ENCODE assay signal across 24 cellular contexts in genomic region chr2:127400533-127400896, GRCh38. TPM values are rescaled to one million over a fixed set of nuclear protein-coding genes. Genes with fewer than 3 reads are reported as not detected.
DNase-seq lines count a peak whose midpoint lies in the region; ATAC-seq and TF ChIP-seq lines count a peak whose summit lies in the region.
"Had no signal": no experiment of that assay in that cellular context is flagged by ENCODE, and none has a peak within 500 bp of the region (broad histone marks: within the 10 kb centered on the region; RNA-seq: fewer than 3 reads in every experiment).

No MANE protein-coding gene starts in this region.

- H3K9me3 ChIP-seq in duodenal mucosa (ENCODE audit: control insufficient read depth in 1 of 2, low read length in 2 of 2) (no peaks in the 10 kb centered on the region), mucosa of stomach (ENCODE audit: control insufficient read depth, low read length) (no peaks in the 10 kb centered on the region)
- H3K9me3 ChIP-seq: BLaER1, MG63, pancreas had no signal

- DNase-seq in activated CD4-positive, alpha-beta T cell treated with anti-CD3 and anti-CD28 coated beads, Interleukin-2, amount 10 ng/mL, durations not matched to agents 24 days and 14 days, result peak; percentile 46
- DNase-seq in activated CD4-positive, alpha-beta T cell treated with anti-CD3 and anti-CD28 coated beads for 36 hours, result no peak
- DNase-seq in type B pancreatic cell (ENCODE audit: extremely low spot score, unreplicated experiment), result peak; percentile 11
- no peak for DNase-seq in activated effector memory CD4-positive, alpha-beta T cell treated with Interleukin-2 at 50 U/mL for 16 hours
- no peak for DNase-seq in SHP77 (lab: John Stamatoyannopoulos, UW)
- no peak for DNase-seq in H7
- DNase-seq: activated CD4-positive, alpha-beta T cell treated with anti-CD3 and anti-CD28 coated beads, Interleukin-2, amount 50 U/mL, for 4 hours; DMS 273 treated with DMSO at 0.1 percent for 48 hours; GF-D8; HFFc6; NCI-H146; NCI-H446; Right ventricle myocardium superior; stimulated activated CD8-positive, alpha-beta memory T cell treated with anti-CD3 and anti-CD28 coated beads, Interleukin-4, amount 100 ng/mL, for 48 hours; T-helper 1 cell had no signal

- H3K9ac ChIP-seq in duodenal mucosa (ENCODE audit: low read depth in 1 of 2, low read length in 2 of 2) (peak overlapping the region; percentile 4 to 66), mucosa of stomach (ENCODE audit: low read length) (peak overlapping the region; percentile 38)
- H3K9ac ChIP-seq: BLaER1 had no signal

- H3K27me3 Mint-ChIP-seq in activated CD4-positive, alpha-beta T cell treated with anti-CD3 and anti-CD28 coated beads, Interleukin-2, amount 10 ng/mL, durations not matched to agents 24 days and 14 days, result peaks cover 15% of the 10 kb centered on the region
- peaks cover 7% of the 10 kb centered on the region for H3K27me3 Mint-ChIP-seq in activated CD4-positive, alpha-beta T cell treated with anti-CD3 and anti-CD28 coated beads for 36 hours
- H3K27me3 Mint-ChIP-seq in type B pancreatic cell, result peaks cover 11% of the 10 kb centered on the region
- H3K27me3 Mint-ChIP-seq: activated naive CD4-positive, alpha-beta T cell treated with anti-CD3 and anti-CD28 coated beads, Interleukin-2, amount 50 U/mL, for 24 hours had no signal

- H3K4me1 Mint-ChIP-seq in activated CD4-positive, alpha-beta T cell treated with anti-CD3 and anti-CD28 coated beads, Interleukin-2, amount 10 ng/mL, durations not matched to agents 24 days and 14 days, result peaks cover 21% of the 10 kb centered on the region
- H3K4me1 Mint-ChIP-seq in activated CD4-positive, alpha-beta T cell treated with anti-CD3 and anti-CD28 coated beads for 36 hours, result peaks cover 20% of the 10 kb centered on the region
- peaks cover 18% of the 10 kb centered on the region for H3K4me1 Mint-ChIP-seq in type B pancreatic cell (ENCODE audit: unreplicated experiment)

- ATAC-seq in activated CD4-positive, alpha-beta T cell treated with anti-CD3 and anti-CD28 coated beads for 36 hours, result no peak
- ATAC-seq: GM12878, pancreas had no signal

- no peak overlapping the region for H3K27ac Mint-ChIP-seq in activated CD4-positive, alpha-beta T cell treated with anti-CD3 and anti-CD28 coated beads, Interleukin-2, amount 10 ng/mL, durations not matched to agents 24 days and 14 days
- H3K27ac Mint-ChIP-seq in activated CD4-positive, alpha-beta T cell treated with anti-CD3 and anti-CD28 coated beads for 36 hours, result no peak overlapping the region
- no peak overlapping the region for H3K27ac Mint-ChIP-seq in type B pancreatic cell
- H3K27ac Mint-ChIP-seq: activated naive CD4-positive, alpha-beta T cell treated with anti-CD3 and anti-CD28 coated beads, Interleukin-2, amount 50 U/mL, for 24 hours had no signal

- TF ChIP-seq CTCF in type B pancreatic cell (conservative IDR thresholded peaks at IDR 0.05), result no peak

- H3K27me3 ChIP-seq in duodenal mucosa (ENCODE audit: control insufficient read depth in 1 of 2, insufficient read depth in 2 of 2, low read length in 2 of 2) (no peaks in the 10 kb centered on the region), mucosa of stomach (ENCODE audit: control insufficient read depth, insufficient read depth, low read length) (no peaks in the 10 kb centered on the region), H7 (ENCODE audit: control insufficient read depth, insufficient read depth, low read length) (no peaks in the 10 kb centered on the region)
- H3K27me3 ChIP-seq: BLaER1, MG63, pancreas had no signal

- H3K4me3 ChIP-seq in duodenal mucosa (ENCODE audit: low read depth in 1 of 2, low read length in 2 of 2), result peak overlapping the region; percentile 41 to 44
- no peak overlapping the region for H3K4me3 ChIP-seq in mucosa of stomach (ENCODE audit: low read length)
- no peak overlapping the region for H3K4me3 ChIP-seq in H7 (ENCODE audit: insufficient read depth, low read depth, low read length)
- H3K4me3 ChIP-seq: BLaER1, GM12878, MG63, pancreas had no signal

- H3K36me3 ChIP-seq in duodenal mucosa (ENCODE audit: control insufficient read depth in 1 of 2, insufficient read depth in 2 of 2, low read length in 2 of 2) (no peaks in the 10 kb centered on the region), mucosa of stomach (ENCODE audit: control insufficient read depth, insufficient read depth, low read length) (no peaks in the 10 kb centered on the region), H7 (replicated peaks; ENCODE audit: control insufficient read depth, insufficient read depth, low read length) (no peaks in the 10 kb centered on the region)
- H3K36me3 ChIP-seq: BLaER1, MG63, pancreas had no signal

- H3K36me3 Mint-ChIP-seq in activated CD4-positive, alpha-beta T cell treated with anti-CD3 and anti-CD28 coated beads, Interleukin-2, amount 10 ng/mL, durations not matched to agents 24 days and 14 days (ENCODE audit: low read depth), result no peaks in the 10 kb centered on the region
- H3K36me3 Mint-ChIP-seq in activated CD4-positive, alpha-beta T cell treated with anti-CD3 and anti-CD28 coated beads for 36 hours (ENCODE audit: low read depth), result no peaks in the 10 kb centered on the region
- H3K36me3 Mint-ChIP-seq in type B pancreatic cell, result no peaks in the 10 kb centered on the region

- peaks cover 57 to 60% of the 10 kb centered on the region in 2 donors for H3K4me1 ChIP-seq in duodenal mucosa (ENCODE audit: control insufficient read depth in 1 of 2, insufficient read depth in 2 of 2, low read length in 2 of 2)
- H3K4me1 ChIP-seq in mucosa of stomach (ENCODE audit: control insufficient read depth, insufficient read depth, low read length), result peaks cover 51% of the 10 kb centered on the region

- POLR2A ChIA-PET in activated CD4-positive, alpha-beta T cell treated with anti-CD3 and anti-CD28 coated beads for 36 hours (lab: Charles Lee), result no interaction called here

- H3K27ac ChIP-seq in duodenal mucosa (ENCODE audit: low read depth, low read length), result peak overlapping the region; percentile 91
- H3K27ac ChIP-seq: 22Rv1, BLaER1, pancreas had no signal

- H3K9me3 Mint-ChIP-seq in activated CD4-positive, alpha-beta T cell treated with anti-CD3 and anti-CD28 coated beads, Interleukin-2, amount 10 ng/mL, durations not matched to agents 24 days and 14 days, result no peaks in the 10 kb centered on the region
- H3K9me3 Mint-ChIP-seq in activated CD4-positive, alpha-beta T cell treated with anti-CD3 and anti-CD28 coated beads for 36 hours (ENCODE audit: low read depth), result no peaks in the 10 kb centered on the region
- no peaks in the 10 kb centered on the region for H3K9me3 Mint-ChIP-seq in type B pancreatic cell
- H3K9me3 Mint-ChIP-seq: activated naive CD4-positive, alpha-beta T cell treated with anti-CD3 and anti-CD28 coated beads, Interleukin-2, amount 50 U/mL, for 24 hours; HFFc6 had no signal

- no peak overlapping the region for H3K4me3 Mint-ChIP-seq in activated CD4-positive, alpha-beta T cell treated with anti-CD3 and anti-CD28 coated beads, Interleukin-2, amount 10 ng/mL, durations not matched to agents 24 days and 14 days
- H3K4me3 Mint-ChIP-seq in activated CD4-positive, alpha-beta T cell treated with anti-CD3 and anti-CD28 coated beads for 36 hours, result no peak overlapping the region
- H3K4me3 Mint-ChIP-seq in type B pancreatic cell, result no peak overlapping the region
- H3K4me3 Mint-ChIP-seq: activated naive CD4-positive, alpha-beta T cell treated with anti-CD3 and anti-CD28 coated beads, Interleukin-2, amount 50 U/mL, for 24 hours; HFFc6 had no signal

- intact Hi-C loops in activated CD4-positive, alpha-beta T cell treated with anti-CD3 and anti-CD28 coated beads, Interleukin-2, amount 10 ng/mL, durations not matched to agents 24 days and 14 days (cut with micrococcal nuclease), result no loop called here
- intact Hi-C loops in activated CD4-positive, alpha-beta T cell treated with anti-CD3 and anti-CD28 coated beads for 36 hours (cut with DNase I, micrococcal nuclease), result no loop called here

- CTCF ChIA-PET in activated CD4-positive, alpha-beta T cell treated with anti-CD3 and anti-CD28 coated beads for 36 hours (lab: Charles Lee), result interaction anchor here (0.6 to 1.2 kb wide), 4 partner anchors 11 to 25 kb away, joined by 3 to 9 read pairs (median 3); no protein-coding TSS in a partner anchor

RNA-seq across cellular contexts. Expression of gene MAP3K2, which starts 12.7 kb away (rescaled TPM):
- total RNA-seq in activated CD4-positive, alpha-beta T cell treated with anti-CD3 and anti-CD28 coated beads, Interleukin-2, amount 10 ng/mL, durations not matched to agents 24 days and 14 days, result 53.7 and 57.5 TPM in 2 replicates
- 10 to 100 TPM; 35.2 to 35.6 TPM for total RNA-seq in activated CD4-positive, alpha-beta T cell treated with anti-CD3 and anti-CD28 coated beads for 36 hours
- 30.8 and 34.5 TPM in 2 replicates for total RNA-seq in type B pancreatic cell (ENCODE audit: low replicate concordance)
- total RNA-seq in H7 (2014; rRNA removed; shearing (Covaris generic)), result 18.0 and 22.8 TPM in 2 replicates

RNA-seq across cellular contexts. Expression of gene PROC, which starts 17.7 kb away (rescaled TPM):
- 0.12 TPM in 1 of 2 replicates, not detected in the other for total RNA-seq in activated CD4-positive, alpha-beta T cell treated with anti-CD3 and anti-CD28 coated beads, Interleukin-2, amount 10 ng/mL, durations not matched to agents 24 days and 14 days
- not detected for total RNA-seq in activated CD4-positive, alpha-beta T cell treated with anti-CD3 and anti-CD28 coated beads for 36 hours
- total RNA-seq in type B pancreatic cell (ENCODE audit: low replicate concordance), result 8.9 and 18.7 TPM in 2 replicates
- total RNA-seq in H7 (2014; rRNA removed; shearing (Covaris generic)), result 0.31 TPM in 1 of 2 replicates, not detected in the other
- total RNA-seq: GM12878, HFFc6, Right ventricle myocardium superior, skeletal muscle tissue had no signal

Comparison
In these comparisons a context has a peak if more than half of its experiments do, and no peak if none do; other contexts are left out.
1. DNase-seq: peak in activated CD4-positive, alpha-beta T cell treated with anti-CD3 and anti-CD28 coated beads, Interleukin-2, amount 10 ng/mL, durations not matched to agents 24 days and 14 days (single experiment) and type B pancreatic cell (single experiment); none in activated CD4-positive, alpha-beta T cell treated with anti-CD3 and anti-CD28 coated beads for 36 hours (single experiment), activated effector memory CD4-positive, alpha-beta T cell treated with Interleukin-2 at 50 U/mL for 16 hours (single experiment), SHP77 (0 of 2) and H7 (single experiment).
2. H3K4me3 ChIP-seq: peak in duodenal mucosa (2 of 2); none in mucosa of stomach (single experiment) and H7 (single experiment).